Comparison of ENCODE assay signal across 1 cellular context in the genomic region with DNA sequence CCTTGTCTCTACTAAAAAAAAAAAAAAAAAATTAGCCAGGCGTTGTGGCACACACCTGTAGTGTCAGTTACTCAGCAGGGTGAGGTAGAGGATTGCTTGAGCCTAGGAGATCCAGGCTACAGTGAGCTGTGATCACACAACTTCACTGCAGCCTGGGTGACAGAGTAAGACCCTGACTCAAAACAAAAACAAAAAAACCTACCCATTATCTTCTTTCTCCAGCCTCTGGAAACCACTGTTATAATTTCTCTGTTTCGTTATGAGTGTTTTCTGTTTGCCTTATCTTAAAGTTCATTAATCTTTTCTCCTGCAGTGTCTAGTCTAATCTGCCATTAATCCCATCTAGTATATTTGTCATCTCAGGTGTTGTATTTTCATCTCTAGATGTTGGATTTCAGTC.
TF ChIP-seq lines count a peak whose summit lies in the region.

No MANE protein-coding gene starts in this region.

TF ChIP-seq in GM12878, 131 proteins besides CTCF, POLR2A, EP300 and RAD21 (continued from another document and continues in another):
- TF ChIP-seq KAT2A (conservative IDR thresholded peaks at IDR 0.05; ENCODE audit: control insufficient read depth, low read depth, low read length) = no peak
- no peak for TF ChIP-seq CHD1 (IDR thresholded peaks at IDR 0.05; ENCODE audit: low read depth, low read length)
- no peak for TF ChIP-seq BRCA1 (IDR thresholded peaks at IDR 0.05; ENCODE audit: low read depth, low read length)
- no peak for TF ChIP-seq NRF1 (conservative IDR thresholded peaks at IDR 0.05; ENCODE audit: low read depth, low read length)
- no peak for TF ChIP-seq ASH2L (IDR thresholded peaks at IDR 0.05; ENCODE audit: borderline replicate concordance, low read depth)
- TF ChIP-seq GATAD2B (conservative IDR thresholded peaks at IDR 0.05; ENCODE audit: low read depth) = no peak
- no peak for TF ChIP-seq CHD4 (IDR thresholded peaks at IDR 0.05)
- TF ChIP-seq TCF12 (IDR thresholded peaks at IDR 0.05; ENCODE audit: low read depth, low read length) = no peak
- TF ChIP-seq SIN3A (IDR thresholded peaks at IDR 0.05; ENCODE audit: low read depth, low read length) = no peak
- TF ChIP-seq POU2F2 (IDR thresholded peaks at IDR 0.05; ENCODE audit: borderline replicate concordance, low read depth, low read length) = no peak
- TF ChIP-seq SIX5 (IDR thresholded peaks at IDR 0.05; ENCODE audit: low read depth, low read length, severe bottlenecking) = no peak
- TF ChIP-seq, protein P1, sequence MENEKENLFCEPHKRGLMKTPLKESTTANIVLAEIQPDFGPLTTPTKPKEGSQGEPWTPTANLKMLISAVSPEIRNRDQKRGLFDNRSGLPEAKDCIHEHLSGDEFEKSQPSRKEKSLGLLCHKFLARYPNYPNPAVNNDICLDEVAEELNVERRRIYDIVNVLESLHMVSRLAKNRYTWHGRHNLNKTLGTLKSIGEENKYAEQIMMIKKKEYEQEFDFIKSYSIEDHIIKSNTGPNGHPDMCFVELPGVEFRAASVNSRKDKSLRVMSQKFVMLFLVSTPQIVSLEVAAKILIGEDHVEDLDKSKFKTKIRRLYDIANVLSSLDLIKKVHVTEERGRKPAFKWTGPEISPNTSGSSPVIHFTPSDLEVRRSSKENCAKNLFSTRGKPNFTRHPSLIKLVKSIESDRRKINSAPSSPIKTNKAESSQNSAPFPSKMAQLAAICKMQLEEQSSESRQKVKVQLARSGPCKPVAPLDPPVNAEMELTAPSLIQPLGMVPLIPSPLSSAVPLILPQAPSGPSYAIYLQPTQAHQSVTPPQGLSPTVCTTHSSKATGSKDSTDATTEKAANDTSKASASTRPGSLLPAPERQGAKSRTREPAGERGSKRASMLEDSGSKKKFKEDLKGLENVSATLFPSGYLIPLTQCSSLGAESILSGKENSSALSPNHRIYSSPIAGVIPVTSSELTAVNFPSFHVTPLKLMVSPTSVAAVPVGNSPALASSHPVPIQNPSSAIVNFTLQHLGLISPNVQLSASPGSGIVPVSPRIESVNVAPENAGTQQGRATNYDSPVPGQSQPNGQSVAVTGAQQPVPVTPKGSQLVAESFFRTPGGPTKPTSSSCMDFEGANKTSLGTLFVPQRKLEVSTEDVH (IDR thresholded peaks at IDR 0.05; ENCODE audit: low read depth, partially characterized antibody) = no peak
- TF ChIP-seq LARP7 (IDR thresholded peaks at IDR 0.05) = no peak
- TF ChIP-seq SP1 (IDR thresholded peaks at IDR 0.05; ENCODE audit: low read depth, low read length) = no peak
- TF ChIP-seq RUNX3 (IDR thresholded peaks at IDR 0.05; ENCODE audit: low read length) = peak; percentile 93
- TF ChIP-seq EZH2 (IDR thresholded peaks at IDR 0.05; ENCODE audit: borderline replicate concordance, control insufficient read depth, low read depth, low read length) = no peak
- TF ChIP-seq, protein P2, sequence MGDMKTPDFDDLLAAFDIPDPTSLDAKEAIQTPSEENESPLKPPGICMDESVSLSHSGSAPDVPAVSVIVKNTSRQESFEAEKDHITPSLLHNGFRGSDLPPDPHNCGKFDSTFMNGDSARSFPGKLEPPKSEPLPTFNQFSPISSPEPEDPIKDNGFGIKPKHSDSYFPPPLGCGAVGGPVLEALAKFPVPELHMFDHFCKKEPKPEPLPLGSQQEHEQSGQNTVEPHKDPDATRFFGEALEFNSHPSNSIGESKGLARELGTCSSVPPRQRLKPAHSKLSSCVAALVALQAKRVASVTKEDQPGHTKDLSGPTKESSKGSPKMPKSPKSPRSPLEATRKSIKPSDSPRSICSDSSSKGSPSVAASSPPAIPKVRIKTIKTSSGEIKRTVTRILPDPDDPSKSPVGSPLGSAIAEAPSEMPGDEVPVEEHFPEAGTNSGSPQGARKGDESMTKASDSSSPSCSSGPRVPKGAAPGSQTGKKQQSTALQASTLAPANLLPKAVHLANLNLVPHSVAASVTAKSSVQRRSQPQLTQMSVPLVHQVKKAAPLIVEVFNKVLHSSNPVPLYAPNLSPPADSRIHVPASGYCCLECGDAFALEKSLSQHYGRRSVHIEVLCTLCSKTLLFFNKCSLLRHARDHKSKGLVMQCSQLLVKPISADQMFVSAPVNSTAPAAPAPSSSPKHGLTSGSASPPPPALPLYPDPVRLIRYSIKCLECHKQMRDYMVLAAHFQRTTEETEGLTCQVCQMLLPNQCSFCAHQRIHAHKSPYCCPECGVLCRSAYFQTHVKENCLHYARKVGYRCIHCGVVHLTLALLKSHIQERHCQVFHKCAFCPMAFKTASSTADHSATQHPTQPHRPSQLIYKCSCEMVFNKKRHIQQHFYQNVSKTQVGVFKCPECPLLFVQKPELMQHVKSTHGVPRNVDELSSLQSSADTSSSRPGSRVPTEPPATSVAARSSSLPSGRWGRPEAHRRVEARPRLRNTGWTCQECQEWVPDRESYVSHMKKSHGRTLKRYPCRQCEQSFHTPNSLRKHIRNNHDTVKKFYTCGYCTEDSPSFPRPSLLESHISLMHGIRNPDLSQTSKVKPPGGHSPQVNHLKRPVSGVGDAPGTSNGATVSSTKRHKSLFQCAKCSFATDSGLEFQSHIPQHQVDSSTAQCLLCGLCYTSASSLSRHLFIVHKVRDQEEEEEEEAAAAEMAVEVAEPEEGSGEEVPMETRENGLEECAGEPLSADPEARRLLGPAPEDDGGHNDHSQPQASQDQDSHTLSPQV (IDR thresholded peaks at IDR 0.05) = no peak
- TF ChIP-seq GABPA (IDR thresholded peaks at IDR 0.05; ENCODE audit: low read depth) = 0 out of 2 replicates have a peak, but pooled peaks have one; percentile 28
- no peak for TF ChIP-seq NBN (IDR thresholded peaks at IDR 0.05)
- TF ChIP-seq NR2C2 (IDR thresholded peaks at IDR 0.05; ENCODE audit: borderline replicate concordance, control insufficient read depth, insufficient read length, low read depth) = no peak
- TF ChIP-seq, protein P3, sequence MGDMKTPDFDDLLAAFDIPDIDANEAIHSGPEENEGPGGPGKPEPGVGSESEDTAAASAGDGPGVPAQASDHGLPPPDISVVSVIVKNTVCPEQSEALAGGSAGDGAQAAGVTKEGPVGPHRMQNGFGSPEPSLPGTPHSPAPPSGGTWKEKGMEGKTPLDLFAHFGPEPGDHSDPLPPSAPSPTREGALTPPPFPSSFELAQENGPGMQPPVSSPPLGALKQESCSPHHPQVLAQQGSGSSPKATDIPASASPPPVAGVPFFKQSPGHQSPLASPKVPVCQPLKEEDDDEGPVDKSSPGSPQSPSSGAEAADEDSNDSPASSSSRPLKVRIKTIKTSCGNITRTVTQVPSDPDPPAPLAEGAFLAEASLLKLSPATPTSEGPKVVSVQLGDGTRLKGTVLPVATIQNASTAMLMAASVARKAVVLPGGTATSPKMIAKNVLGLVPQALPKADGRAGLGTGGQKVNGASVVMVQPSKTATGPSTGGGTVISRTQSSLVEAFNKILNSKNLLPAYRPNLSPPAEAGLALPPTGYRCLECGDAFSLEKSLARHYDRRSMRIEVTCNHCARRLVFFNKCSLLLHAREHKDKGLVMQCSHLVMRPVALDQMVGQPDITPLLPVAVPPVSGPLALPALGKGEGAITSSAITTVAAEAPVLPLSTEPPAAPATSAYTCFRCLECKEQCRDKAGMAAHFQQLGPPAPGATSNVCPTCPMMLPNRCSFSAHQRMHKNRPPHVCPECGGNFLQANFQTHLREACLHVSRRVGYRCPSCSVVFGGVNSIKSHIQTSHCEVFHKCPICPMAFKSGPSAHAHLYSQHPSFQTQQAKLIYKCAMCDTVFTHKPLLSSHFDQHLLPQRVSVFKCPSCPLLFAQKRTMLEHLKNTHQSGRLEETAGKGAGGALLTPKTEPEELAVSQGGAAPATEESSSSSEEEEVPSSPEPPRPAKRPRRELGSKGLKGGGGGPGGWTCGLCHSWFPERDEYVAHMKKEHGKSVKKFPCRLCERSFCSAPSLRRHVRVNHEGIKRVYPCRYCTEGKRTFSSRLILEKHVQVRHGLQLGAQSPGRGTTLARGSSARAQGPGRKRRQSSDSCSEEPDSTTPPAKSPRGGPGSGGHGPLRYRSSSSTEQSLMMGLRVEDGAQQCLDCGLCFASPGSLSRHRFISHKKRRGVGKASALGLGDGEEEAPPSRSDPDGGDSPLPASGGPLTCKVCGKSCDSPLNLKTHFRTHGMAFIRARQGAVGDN (IDR thresholded peaks at IDR 0.05) = no peak
- TF ChIP-seq TCF7 (IDR thresholded peaks at IDR 0.05; ENCODE audit: borderline replicate concordance) = no peak
- TF ChIP-seq SRF (IDR thresholded peaks at IDR 0.05; ENCODE audit: low read depth in 2 of 2, low read length in 2 of 2) = no peak
- no peak for TF ChIP-seq CBFB (IDR thresholded peaks at IDR 0.05; ENCODE audit: low read depth)
- TF ChIP-seq RELA (IDR thresholded peaks at IDR 0.05; ENCODE audit: borderline replicate concordance, partially characterized antibody) = no peak
- TF ChIP-seq, protein P4, sequence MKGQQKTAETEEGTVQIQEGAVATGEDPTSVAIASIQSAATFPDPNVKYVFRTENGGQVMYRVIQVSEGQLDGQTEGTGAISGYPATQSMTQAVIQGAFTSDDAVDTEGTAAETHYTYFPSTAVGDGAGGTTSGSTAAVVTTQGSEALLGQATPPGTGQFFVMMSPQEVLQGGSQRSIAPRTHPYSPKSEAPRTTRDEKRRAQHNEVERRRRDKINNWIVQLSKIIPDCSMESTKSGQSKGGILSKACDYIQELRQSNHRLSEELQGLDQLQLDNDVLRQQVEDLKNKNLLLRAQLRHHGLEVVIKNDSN (IDR thresholded peaks at IDR 0.05; ENCODE audit: borderline replicate concordance, extremely low read length, insufficient read depth, low read depth, low read length) = no peak
- TF ChIP-seq IKZF1 (conservative IDR thresholded peaks at IDR 0.05) = peak; percentile 34
- no peak for TF ChIP-seq ZNF622 (IDR thresholded peaks at IDR 0.05)
- TF ChIP-seq BHLHE40 (IDR thresholded peaks at IDR 0.05; ENCODE audit: borderline replicate concordance in 1 of 2, low read depth in 2 of 2, low read length in 1 of 2) = no peak
- peak; percentile 53 for TF ChIP-seq EED (IDR thresholded peaks at IDR 0.05; ENCODE audit: low read depth)
- no peak for TF ChIP-seq CBX3 (IDR thresholded peaks at IDR 0.05; ENCODE audit: borderline replicate concordance, low read depth)
- TF ChIP-seq, protein P5, sequence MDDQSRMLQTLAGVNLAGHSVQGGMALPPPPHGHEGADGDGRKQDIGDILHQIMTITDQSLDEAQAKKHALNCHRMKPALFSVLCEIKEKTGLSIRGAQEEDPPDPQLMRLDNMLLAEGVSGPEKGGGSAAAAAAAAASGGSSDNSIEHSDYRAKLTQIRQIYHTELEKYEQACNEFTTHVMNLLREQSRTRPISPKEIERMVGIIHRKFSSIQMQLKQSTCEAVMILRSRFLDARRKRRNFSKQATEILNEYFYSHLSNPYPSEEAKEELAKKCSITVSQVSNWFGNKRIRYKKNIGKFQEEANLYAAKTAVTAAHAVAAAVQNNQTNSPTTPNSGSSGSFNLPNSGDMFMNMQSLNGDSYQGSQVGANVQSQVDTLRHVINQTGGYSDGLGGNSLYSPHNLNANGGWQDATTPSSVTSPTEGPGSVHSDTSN (IDR thresholded peaks at IDR 0.05; ENCODE audit: insufficient replicate concordance, low read depth, low read length) = no peak
- no peak for TF ChIP-seq TARDBP (IDR thresholded peaks at IDR 0.05; ENCODE audit: borderline replicate concordance)
- TF ChIP-seq, protein P6, sequence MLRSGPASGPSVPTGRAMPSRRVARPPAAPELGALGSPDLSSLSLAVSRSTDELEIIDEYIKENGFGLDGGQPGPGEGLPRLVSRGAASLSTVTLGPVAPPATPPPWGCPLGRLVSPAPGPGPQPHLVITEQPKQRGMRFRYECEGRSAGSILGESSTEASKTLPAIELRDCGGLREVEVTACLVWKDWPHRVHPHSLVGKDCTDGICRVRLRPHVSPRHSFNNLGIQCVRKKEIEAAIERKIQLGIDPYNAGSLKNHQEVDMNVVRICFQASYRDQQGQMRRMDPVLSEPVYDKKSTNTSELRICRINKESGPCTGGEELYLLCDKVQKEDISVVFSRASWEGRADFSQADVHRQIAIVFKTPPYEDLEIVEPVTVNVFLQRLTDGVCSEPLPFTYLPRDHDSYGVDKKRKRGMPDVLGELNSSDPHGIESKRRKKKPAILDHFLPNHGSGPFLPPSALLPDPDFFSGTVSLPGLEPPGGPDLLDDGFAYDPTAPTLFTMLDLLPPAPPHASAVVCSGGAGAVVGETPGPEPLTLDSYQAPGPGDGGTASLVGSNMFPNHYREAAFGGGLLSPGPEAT (IDR thresholded peaks at IDR 0.05; ENCODE audit: low read depth) = peak; percentile 64; the same call in 1 of the 2 replicates
- TF ChIP-seq, protein P7, sequence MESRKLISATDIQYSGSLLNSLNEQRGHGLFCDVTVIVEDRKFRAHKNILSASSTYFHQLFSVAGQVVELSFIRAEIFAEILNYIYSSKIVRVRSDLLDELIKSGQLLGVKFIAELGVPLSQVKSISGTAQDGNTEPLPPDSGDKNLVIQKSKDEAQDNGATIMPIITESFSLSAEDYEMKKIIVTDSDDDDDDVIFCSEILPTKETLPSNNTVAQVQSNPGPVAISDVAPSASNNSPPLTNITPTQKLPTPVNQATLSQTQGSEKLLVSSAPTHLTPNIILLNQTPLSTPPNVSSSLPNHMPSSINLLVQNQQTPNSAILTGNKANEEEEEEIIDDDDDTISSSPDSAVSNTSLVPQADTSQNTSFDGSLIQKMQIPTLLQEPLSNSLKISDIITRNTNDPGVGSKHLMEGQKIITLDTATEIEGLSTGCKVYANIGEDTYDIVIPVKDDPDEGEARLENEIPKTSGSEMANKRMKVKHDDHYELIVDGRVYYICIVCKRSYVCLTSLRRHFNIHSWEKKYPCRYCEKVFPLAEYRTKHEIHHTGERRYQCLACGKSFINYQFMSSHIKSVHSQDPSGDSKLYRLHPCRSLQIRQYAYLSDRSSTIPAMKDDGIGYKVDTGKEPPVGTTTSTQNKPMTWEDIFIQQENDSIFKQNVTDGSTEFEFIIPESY (IDR thresholded peaks at IDR 0.05) = no peak
- no peak for TF ChIP-seq NR2C1 (IDR thresholded peaks at IDR 0.05)
- TF ChIP-seq, protein P8, sequence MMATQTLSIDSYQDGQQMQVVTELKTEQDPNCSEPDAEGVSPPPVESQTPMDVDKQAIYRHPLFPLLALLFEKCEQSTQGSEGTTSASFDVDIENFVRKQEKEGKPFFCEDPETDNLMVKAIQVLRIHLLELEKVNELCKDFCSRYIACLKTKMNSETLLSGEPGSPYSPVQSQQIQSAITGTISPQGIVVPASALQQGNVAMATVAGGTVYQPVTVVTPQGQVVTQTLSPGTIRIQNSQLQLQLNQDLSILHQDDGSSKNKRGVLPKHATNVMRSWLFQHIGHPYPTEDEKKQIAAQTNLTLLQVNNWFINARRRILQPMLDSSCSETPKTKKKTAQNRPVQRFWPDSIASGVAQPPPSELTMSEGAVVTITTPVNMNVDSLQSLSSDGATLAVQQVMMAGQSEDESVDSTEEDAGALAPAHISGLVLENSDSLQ (IDR thresholded peaks at IDR 0.05) = peak; percentile 41; the same call in 1 of the 2 replicates
- no peak for TF ChIP-seq YBX1 (IDR thresholded peaks at IDR 0.05)
- TF ChIP-seq POLR2AphosphoS5 (IDR thresholded peaks at IDR 0.05; ENCODE audit: low read length) = no peak
- no peak for TF ChIP-seq CBX5 (IDR thresholded peaks at IDR 0.05; ENCODE audit: low read depth)
- no peak for TF ChIP-seq ZNF217 (IDR thresholded peaks at IDR 0.05)
- peak; percentile 76 to 82 for TF ChIP-seq IKZF2 (IDR thresholded peaks at IDR 0.05)
- peak; percentile 44; the same call in 1 of the 2 replicates for TF ChIP-seq ZNF24 (IDR thresholded peaks at IDR 0.05)
- TF ChIP-seq POLR2AphosphoS2 (IDR thresholded peaks at IDR 0.05; ENCODE audit: low read depth, low read length) = no peak
- no peak for TF ChIP-seq HCFC1 (IDR thresholded peaks at IDR 0.05; ENCODE audit: low read length)
- peak; percentile 65; the same call in 1 of the 2 replicates for TF ChIP-seq DPF2 (IDR thresholded peaks at IDR 0.05)
- TF ChIP-seq MAX (IDR thresholded peaks at IDR 0.05; ENCODE audit: low read depth, low read length) = no peak
- peak; percentile 97 for TF ChIP-seq JUNB (IDR thresholded peaks at IDR 0.05)
- no peak for TF ChIP-seq CREB1 (IDR thresholded peaks at IDR 0.05; ENCODE audit: low read depth)
